ENCODE assay signal across 23 cellular contexts in the genomic region with DNA sequence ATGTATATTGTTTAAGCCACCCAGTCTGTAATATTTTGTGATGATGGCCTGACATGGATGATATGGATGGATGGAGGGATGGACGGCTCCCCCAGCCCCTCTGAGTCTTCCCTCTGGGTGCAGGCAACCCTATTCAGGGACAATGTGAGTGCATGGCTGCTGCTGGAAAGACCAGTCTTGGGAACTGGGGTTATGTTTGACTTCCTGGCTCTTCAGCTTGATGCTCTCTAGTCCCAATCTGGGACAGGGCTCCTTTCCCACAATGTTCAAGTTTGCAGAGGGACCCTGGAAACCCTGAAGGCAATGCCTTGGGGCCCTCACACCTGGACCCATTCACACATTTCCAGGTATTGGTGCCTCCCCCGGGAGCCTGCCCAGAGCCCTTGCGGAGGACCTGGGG.
"Had no signal": no experiment of that assay in that cellular context is flagged by ENCODE, and none has a peak within 500 bp of the region (broad histone marks: within the 10 kb centered on the region; RNA-seq: fewer than 3 reads in every experiment).

No MANE protein-coding gene starts in this region.

- H3K27me3 ChIP-seq: neutrophil, ovary, uterus had no signal

- H3K9me3 ChIP-seq: left ventricle myocardium inferior, neutrophil, ovary, prostate gland, suprapubic skin, thoracic aorta, tibial nerve, uterus had no signal

- H3K4me3 ChIP-seq: left ventricle myocardium inferior, lung, neural progenitor cell, ovary, prostate gland, skin epidermis, suprapubic skin, thoracic aorta, tibial nerve, uterus had no signal

- H3K4me1 ChIP-seq: left ventricle myocardium inferior, tibial nerve, uterus had no signal

- H3K36me3 ChIP-seq: left ventricle myocardium inferior, neural progenitor cell, neutrophil, ovary, prostate gland, suprapubic skin, thoracic aorta, tibial nerve, uterus had no signal

- DNase-seq: islet precursor cell; left ventricle myocardium inferior; mesendoderm; naive B cell; natural killer cell; nephron progenitor cell; occipital lobe; ovary; retina; stimulated activated CD4-positive, alpha-beta T cell treated with anti-CD3 and anti-CD28 coated beads, Interleukin-4, amount 100 ng/mL, for 24 hours; stimulated activated naive CD4-positive, alpha-beta T cell; uterus had no signal

- H3K27ac ChIP-seq: left ventricle myocardium inferior, neural progenitor cell, neutrophil, ovary, prostate gland, skin epidermis, suprapubic skin, thoracic aorta, tibial nerve, uterus had no signal

- ATAC-seq: natural killer cell; right cardiac atrium; sciatic nerve; stimulated activated effector memory CD8-positive, alpha-beta T cell treated with anti-CD3 and anti-CD28 coated beads, Interleukin-12 subunit alpha, Interleukin-12 subunit beta, amount 100 ng/mL, for 72 hours had no signal
